8 cellular contexts compared by ENCODE assay signal in genomic region chr2:238263204-238264071, GRCh38. TPM values are rescaled to one million over a fixed set of nuclear protein-coding genes. Genes with fewer than 3 reads are reported as not detected.
DNase-seq lines count a peak whose midpoint lies in the region; ATAC-seq and TF ChIP-seq lines count a peak whose summit lies in the region.

No MANE protein-coding gene starts in this region.

- H3K27me3 Mint-ChIP-seq in activated naive CD4-positive, alpha-beta T cell treated with anti-CD3 and anti-CD28 coated beads for 36 hours (ENCODE audit: low read depth): no peaks in the 10 kb centered on the region

- no peak overlapping the region for H3K4me3 ChIP-seq in gastroesophageal sphincter
- no peak overlapping the region for H3K4me3 ChIP-seq in ovary
- no peak overlapping the region for H3K4me3 ChIP-seq in tibial nerve

- no peak for TF ChIP-seq POLR2A in gastroesophageal sphincter (IDR thresholded peaks at IDR 0.05)
- TF ChIP-seq POLR2A in ovary (IDR thresholded peaks at IDR 0.05): no peak
- no peak for TF ChIP-seq POLR2A in tibial nerve (IDR thresholded peaks at IDR 0.05)

- TF ChIP-seq CTCF in gastroesophageal sphincter (IDR thresholded peaks at IDR 0.05) (peak in 3 of 4 experiments; percentile 82 to 88 (median 88)), ovary (IDR thresholded peaks at IDR 0.05) (peak; percentile 56 to 85 (median 81)), tibial nerve (IDR thresholded peaks at IDR 0.05) (peak; percentile 72 to 93 (median 76))

- 0 to 11% methylated on average over 9 to 12 of the region's 13 CpGs for WGBS in gastroesophageal sphincter (ENCODE audit: low coverage in 1 of 2), 2 donors
- 17 to 22% (median 18%) methylated on average over 13 of the region's 13 CpGs for WGBS in ovary, 3 donors
- WGBS in tibial nerve, 2 donors: 10 to 14% methylated on average over 13 of the region's 13 CpGs

- ATAC-seq in gastroesophageal sphincter (peak; percentile 92), GM21447 (IDR thresholded peaks at IDR 0.05; ENCODE audit: unreplicated experiment) (no peak)

- peak overlapping the region; percentile 3 to 70 (median 68) for H3K27ac ChIP-seq in gastroesophageal sphincter
- peak overlapping the region; percentile 17 to 30 for H3K27ac ChIP-seq in ovary
- H3K27ac ChIP-seq in tibial nerve: peak overlapping the region; percentile 48 to 72 (median 59)

- H3K36me3 ChIP-seq in gastroesophageal sphincter: peaks cover 0 to 91% of the 10 kb centered on the region in 2 donors
- H3K36me3 ChIP-seq in ovary: no peaks in the 10 kb centered on the region
- H3K36me3 ChIP-seq in tibial nerve: peaks cover under 1 to 86% (median 4%) of the 10 kb centered on the region in 3 donors

- CTCF ChIA-PET in activated naive CD4-positive, alpha-beta T cell treated with anti-CD3 and anti-CD28 coated beads for 36 hours (lab: Charles Lee): interaction anchor here (0.5 to 3.2 kb wide), 22 partner anchors 9 to 405 kb away, joined by 3 to 13 read pairs (median 3); no protein-coding TSS in a partner anchor

- intact Hi-C loops in activated naive CD4-positive, alpha-beta T cell treated with anti-CD3 and anti-CD28 coated beads for 36 hours (cut with micrococcal nuclease): loop anchor here (1.0 to 10.0 kb wide), 5 partner anchors 105 to 682 kb away; partner anchors contain the start of gene ERFE
- intact Hi-C loops in ovary (cut with DNase I): loop anchor here (2.0 to 10.0 kb wide), 3 partner anchors 339 to 406 kb away; partner anchors contain the start of gene RAMP1 (in 4 of the 4)

- no peaks in the 10 kb centered on the region for H3K9me3 Mint-ChIP-seq in activated naive CD4-positive, alpha-beta T cell treated with anti-CD3 and anti-CD28 coated beads for 36 hours

- H3K4me3 Mint-ChIP-seq in activated naive CD4-positive, alpha-beta T cell treated with anti-CD3 and anti-CD28 coated beads for 36 hours: no peak overlapping the region

- H3K27me3 ChIP-seq in gastroesophageal sphincter (no peaks in the 10 kb centered on the region), ovary (no peaks in the 10 kb centered on the region), tibial nerve (no peaks in the 10 kb centered on the region)

- H3K4me1 ChIP-seq in gastroesophageal sphincter (peaks cover 0 to 31% (median 14%) of the 10 kb centered on the region in 3 donors), ovary (ENCODE audit: insufficient read depth) (peaks cover 3% of the 10 kb centered on the region), tibial nerve (peaks cover 0 to 38% (median 12%) of the 10 kb centered on the region in 4 donors)

- H3K9me3 ChIP-seq in gastroesophageal sphincter (no peaks in the 10 kb centered on the region), ovary (no peaks in the 10 kb centered on the region), tibial nerve (no peaks in the 10 kb centered on the region)

- peaks cover 3% of the 10 kb centered on the region for H3K4me1 Mint-ChIP-seq in activated naive CD4-positive, alpha-beta T cell treated with anti-CD3 and anti-CD28 coated beads for 36 hours (ENCODE audit: low read depth)

- peak; percentile 91 for DNase-seq in ELF-1 (ENCODE audit: low read depth, low spot score)
- peak; percentile 89 for DNase-seq in LHCN-M2 (ENCODE audit: low read depth)
- DNase-seq in SK-MEL-5 (ENCODE audit: low read depth, low spot score): peak; percentile 93
- peak; percentile 89 for DNase-seq in activated naive CD4-positive, alpha-beta T cell treated with anti-CD3 and anti-CD28 coated beads for 36 hours
- DNase-seq in ovary: peak; percentile 87 to 95 (median 90)
- DNase-seq in tibial nerve (ENCODE audit: low spot score in 2 of 2): peak; percentile 94 to 97

- no peak for TF ChIP-seq EP300 in gastroesophageal sphincter (IDR thresholded peaks at IDR 0.05)
- TF ChIP-seq EP300 in ovary (IDR thresholded peaks at IDR 0.05): no peak
- TF ChIP-seq EP300 in tibial nerve (IDR thresholded peaks at IDR 0.05): peak in 1 of 2 donors; percentile 62

- peaks cover 23% of the 10 kb centered on the region for H3K36me3 Mint-ChIP-seq in activated naive CD4-positive, alpha-beta T cell treated with anti-CD3 and anti-CD28 coated beads for 36 hours (ENCODE audit: low read depth)

- in situ Hi-C loops in SK-MEL-5 (cut with HindIII; ENCODE audit: low pct_unique_long_range_greater_than_20kb, low sequenced_read_pairs): no loop called here

- no peak overlapping the region for H3K27ac Mint-ChIP-seq in activated naive CD4-positive, alpha-beta T cell treated with anti-CD3 and anti-CD28 coated beads for 36 hours

RNA-seq across cellular contexts. Expression of gene HES6, which starts 23.6 kb away (rescaled TPM):
- total RNA-seq in LHCN-M2 (2014; rRNA removed) (13.1 and 21.9 TPM in 2 replicates), gastroesophageal sphincter (10 to 100 TPM in 2 of 4 donors, 1 to 10 TPM in 2; 3.8 to 19.5 (median 12.2) TPM), ovary (10 to 100 TPM in 2 of 7 donors, 1 to 10 TPM in 5; 1.1 to 12.4 (median 3.1) TPM), tibial nerve (10 to 100 TPM in 2 of 4 donors, 1 to 10 TPM in 2; 4.4 to 18.6 (median 12.4) TPM)
- 15.6 TPM for polyA plus RNA-seq in LHCN-M2 (2012)
- total RNA-seq in SK-MEL-5 (2014; rRNA removed; shearing (Covaris generic)): 157 and 191 TPM in 2 replicates
- 165 and 196 TPM in 2 replicates for polyA plus RNA-seq in SK-MEL-5 (2015; cell fraction: cytosol; rRNA removed)
- 426 and 578 TPM in 2 replicates for polyA plus RNA-seq in SK-MEL-5 (2015; cell fraction: nucleus; rRNA removed)
- total RNA-seq in activated naive CD4-positive, alpha-beta T cell treated with anti-CD3 and anti-CD28 coated beads for 36 hours: 1 to 10 TPM; 3.1 to 4.0 TPM
- polyA plus RNA-seq in ovary: 1 to 10 TPM in 1 of 2 donors, under 1 TPM in 1; 0.33 to 2.0 TPM

RNA-seq across cellular contexts. Expression of gene PER2, which starts 25.0 kb away (rescaled TPM):
- total RNA-seq in LHCN-M2 (2014; rRNA removed) (3.4 and 3.9 TPM in 2 replicates), gastroesophageal sphincter (10 to 100 TPM in 3 of 4 donors, 1 to 10 TPM in 1; 8.7 to 20.5 (median 17.0) TPM), ovary (10 to 100 TPM in 6 of 7 donors, 1 to 10 TPM in 1; 9.9 to 34.5 (median 27.4) TPM), tibial nerve (10 to 100 TPM in 2 of 4 donors, 1 to 10 TPM in 2; 8.2 to 18.6 (median 9.8) TPM)
- 0.83 TPM for polyA plus RNA-seq in LHCN-M2 (2012)
- total RNA-seq in SK-MEL-5 (2014; rRNA removed; shearing (Covaris generic)): 1.8 and 2.2 TPM in 2 replicates
- polyA plus RNA-seq in SK-MEL-5 (2015; cell fraction: cytosol; rRNA removed): 2.3 and 3.0 TPM in 2 replicates
- 2.7 and 5.2 TPM in 2 replicates for polyA plus RNA-seq in SK-MEL-5 (2015; cell fraction: nucleus; rRNA removed)
- 1 to 10 TPM; 7.1 to 7.8 TPM for total RNA-seq in activated naive CD4-positive, alpha-beta T cell treated with anti-CD3 and anti-CD28 coated beads for 36 hours
- 1 to 10 TPM; 8.1 to 8.5 TPM for polyA plus RNA-seq in ovary

RNA-seq across cellular contexts. Expression of gene TRAF3IP1, which starts 56.9 kb away (rescaled TPM):
- 8.3 and 8.5 TPM in 2 replicates for total RNA-seq in LHCN-M2 (2014; rRNA removed)
- 10.5 TPM for polyA plus RNA-seq in LHCN-M2 (2012)
- 6.3 and 6.4 TPM in 2 replicates for total RNA-seq in SK-MEL-5 (2014; rRNA removed; shearing (Covaris generic))
- polyA plus RNA-seq in SK-MEL-5 (2015; cell fraction: cytosol; rRNA removed): 8.4 and 8.5 TPM in 2 replicates
- polyA plus RNA-seq in SK-MEL-5 (2015; cell fraction: nucleus; rRNA removed): 2.6 and 6.9 TPM in 2 replicates
- total RNA-seq in activated naive CD4-positive, alpha-beta T cell treated with anti-CD3 and anti-CD28 coated beads for 36 hours: 1 to 10 TPM; 3.6 to 6.1 TPM
- total RNA-seq in gastroesophageal sphincter: 10 to 100 TPM; 19.6 to 28.4 (median 21.7) TPM
- 10 to 100 TPM in 6 of 7 donors, 1 to 10 TPM in 1; 7.0 to 29.2 (median 19.9) TPM for total RNA-seq in ovary
- 10 to 100 TPM in 1 of 2 donors, 1 to 10 TPM in 1; 8.5 to 17.0 TPM for polyA plus RNA-seq in ovary
- total RNA-seq in tibial nerve: 10 to 100 TPM; 11.6 to 17.4 (median 15.7) TPM

RNA-seq across cellular contexts. Expression of gene ILKAP, which starts 59.9 kb away (rescaled TPM):
- total RNA-seq in LHCN-M2 (2014; rRNA removed) (16.0 and 22.9 TPM in 2 replicates), gastroesophageal sphincter (10 to 100 TPM; 18.5 to 45.5 (median 35.1) TPM), ovary (10 to 100 TPM; 28.4 to 54.9 (median 38.9) TPM), tibial nerve (10 to 100 TPM; 40.8 to 53.1 (median 47.9) TPM)
- 30.7 TPM for polyA plus RNA-seq in LHCN-M2 (2012)
- 35.8 and 36.9 TPM in 2 replicates for total RNA-seq in SK-MEL-5 (2014; rRNA removed; shearing (Covaris generic))
- polyA plus RNA-seq in SK-MEL-5 (2015; cell fraction: cytosol; rRNA removed): 64.8 and 67.7 TPM in 2 replicates
- 265 and 268 TPM in 2 replicates for polyA plus RNA-seq in SK-MEL-5 (2015; cell fraction: nucleus; rRNA removed)
- total RNA-seq in activated naive CD4-positive, alpha-beta T cell treated with anti-CD3 and anti-CD28 coated beads for 36 hours: 10 to 100 TPM; 46.6 to 46.7 TPM
- polyA plus RNA-seq in ovary: 10 to 100 TPM; 28.5 to 49.5 TPM
